ENCODE assay signal across 18 cellular contexts in the genomic region with DNA sequence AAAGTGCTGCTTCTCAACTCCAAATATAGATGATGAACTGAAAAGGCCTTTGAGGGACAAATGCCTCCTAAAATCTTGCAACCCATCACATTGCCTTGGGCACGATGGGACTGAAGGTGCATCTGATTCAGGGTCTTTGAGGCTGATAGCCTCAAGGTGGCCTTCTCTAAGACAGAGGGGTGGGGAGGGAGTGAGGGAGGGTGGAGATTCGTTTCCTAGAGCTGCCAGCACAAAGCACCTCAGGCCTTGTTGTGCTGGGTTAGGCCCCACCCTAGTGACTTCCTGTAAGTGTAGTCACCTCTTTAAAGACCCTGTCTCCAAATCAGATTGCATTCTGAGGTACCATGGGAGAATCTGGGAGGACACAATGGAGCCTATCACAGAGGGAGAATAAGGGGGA. TPM values are rescaled to one million over a fixed set of nuclear protein-coding genes. Genes with fewer than 3 reads are reported as not detected.
DNase-seq lines count a peak whose midpoint lies in the region; ATAC-seq and TF ChIP-seq lines count a peak whose summit lies in the region.
"Had no signal": no experiment of that assay in that cellular context is flagged by ENCODE, and none has a peak within 500 bp of the region (broad histone marks: within the 10 kb centered on the region; RNA-seq: fewer than 3 reads in every experiment).

No MANE protein-coding gene starts in this region.

- peaks cover 11% of the 10 kb centered on the region for H3K4me1 Mint-ChIP-seq in T-helper 1 cell treated with Interleukin-12 subunit alpha and Interleukin-12 subunit beta and Interleukin-4 antibody, amounts not matched to agents 30 μg/mL and 1 μg/mL, for 36 hours (ENCODE audit: low read depth)
- H3K4me1 Mint-ChIP-seq: GM23338 had no signal

- H3K4me3 Mint-ChIP-seq in T-helper 1 cell treated with Interleukin-12 subunit alpha and Interleukin-12 subunit beta and Interleukin-4 antibody, amounts not matched to agents 30 μg/mL and 1 μg/mL, for 36 hours, result no peak overlapping the region
- H3K4me3 Mint-ChIP-seq: GM23338 had no signal

- H3K36me3 Mint-ChIP-seq in T-helper 1 cell treated with Interleukin-12 subunit alpha and Interleukin-12 subunit beta and Interleukin-4 antibody, amounts not matched to agents 30 μg/mL and 1 μg/mL, for 36 hours (ENCODE audit: low read depth), result no peaks in the 10 kb centered on the region

- H3K9me3 Mint-ChIP-seq in T-helper 1 cell treated with Interleukin-12 subunit alpha and Interleukin-12 subunit beta and Interleukin-4 antibody, amounts not matched to agents 30 μg/mL and 1 μg/mL, for 36 hours, result peaks cover 9% of the 10 kb centered on the region

- H3K27me3 Mint-ChIP-seq in T-helper 1 cell treated with Interleukin-12 subunit alpha and Interleukin-12 subunit beta and Interleukin-4 antibody, amounts not matched to agents 30 μg/mL and 1 μg/mL, for 36 hours (ENCODE audit: low read depth), result no peaks in the 10 kb centered on the region

- ATAC-seq in GM19351 (IDR thresholded peaks at IDR 0.05; ENCODE audit: unreplicated experiment) (no peak), omental fat pad (ENCODE audit: low FRiP score) (no peak)
- ATAC-seq: GM23338, left ventricle myocardium superior, mucosa of descending colon had no signal

- DNase-seq in stimulated activated naive CD4-positive, alpha-beta T cell (lab: John Stamatoyannopoulos, UW), result peak in 4 of 6 experiments; percentile 5 to 43 (median 33)
- DNase-seq in stimulated activated naive CD4-positive, alpha-beta T cell treated with Interleukin-2 at 50 U/mL for 16 hours (lab: John Stamatoyannopoulos, UW), result no peak
- peak; percentile 1 for DNase-seq in germinal center (ENCODE audit: low spot score)
- no peak for DNase-seq in SHP77 treated with DMSO at 0.1 percent for 48 hours (lab: John Stamatoyannopoulos, UW)
- no peak for DNase-seq in omental fat pad (ENCODE audit: low spot score)
- DNase-seq: Calu3; effector memory CD4-positive, alpha-beta T cell; glutamatergic neuron; left ventricle myocardium superior; NCI-H1048; NCI-H2029; retina; thyroid gland had no signal

- peak overlapping the region; percentile 83 for H3K27ac Mint-ChIP-seq in T-helper 1 cell treated with Interleukin-12 subunit alpha and Interleukin-12 subunit beta and Interleukin-4 antibody, amounts not matched to agents 30 μg/mL and 1 μg/mL, for 36 hours
- H3K27ac Mint-ChIP-seq: GM23338 had no signal

- TF ChIP-seq CTCF in omental fat pad (IDR thresholded peaks at IDR 0.05), result no peak

RNA-seq across cellular contexts. Expression of a gene that starts 57.1 kb away (rescaled TPM):
- 10 to 100 TPM in 3 of 4 donors, not detected in 1; 17.1 to 20.2 (median 20.2) TPM for total RNA-seq in omental fat pad
- total RNA-seq: Calu3, HT1080, left ventricle myocardium superior had no signal

Comparison
In these comparisons a context has a peak if more than half of its experiments do, and no peak if none do; other contexts are left out.
1. DNase-seq: peak in stimulated activated naive CD4-positive, alpha-beta T cell (4 of 6) and germinal center (single experiment); none in stimulated activated naive CD4-positive, alpha-beta T cell treated with Interleukin-2 at 50 U/mL for 16 hours (single experiment), SHP77 treated with DMSO at 0.1 percent for 48 hours (single experiment) and omental fat pad (single experiment).